Comparison of ENCODE assay signal across 23 cellular contexts in the genomic region with DNA sequence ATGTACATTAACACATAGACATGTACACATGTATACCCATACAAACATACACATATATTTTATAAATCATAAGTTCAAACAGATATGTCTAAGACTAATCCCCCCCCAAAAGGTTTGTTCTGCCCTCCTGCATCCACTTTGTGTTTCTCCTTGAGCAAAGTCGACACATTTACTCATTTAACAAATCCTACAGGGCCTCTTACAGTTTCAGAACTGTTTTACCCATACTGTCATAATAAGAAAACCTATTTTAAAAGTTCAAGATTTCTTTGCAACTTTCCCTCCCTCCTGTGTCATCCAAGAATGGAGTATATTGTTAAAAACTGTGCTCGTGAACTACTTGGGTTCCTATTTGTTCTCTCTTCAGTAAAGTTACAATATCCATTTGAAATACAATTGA.
"Had no signal": no experiment of that assay in that cellular context is flagged by ENCODE, and none has a peak within 500 bp of the region (broad histone marks: within the 10 kb centered on the region; RNA-seq: fewer than 3 reads in every experiment).

No MANE protein-coding gene starts in this region.

- DNase-seq: activated B cell treated with CpG ODN at 0.5 μM for 24 hours; activated CD4-positive, alpha-beta T cell treated with anti-CD3 and anti-CD28 coated beads for 36 hours; activated CD8-positive, alpha-beta memory T cell treated with anti-CD3 and anti-CD28 coated beads, Interleukin-2, amount 10 ng/mL, durations not matched to agents 7 days and 5 days; activated CD8-positive, alpha-beta T cell treated with anti-CD3 and anti-CD28 coated beads, Interleukin-2, amount 10 ng/mL, durations not matched to agents 7 days and 5 days; activated effector memory CD4-positive, alpha-beta T cell treated with Interleukin-2 at 50 U/mL for 16 hours; activated naive CD4-positive, alpha-beta T cell treated with Interleukin-2 at 50 U/mL for 16 hours; activated naive CD8-positive, alpha-beta T cell treated with anti-CD3 and anti-CD28 coated beads for 36 hours; activated T-cell treated with anti-CD3 and anti-CD28 coated beads for 4 hours; adrenal gland; aorta; body of pancreas; effector memory CD8-positive, alpha-beta T cell; head of caudate nucleus; hippocampal formation; left cardiac atrium; left ventricle myocardium superior; ovary; right lobe of liver; stimulated activated CD4-positive, alpha-beta T cell treated with anti-CD3 and anti-CD28 coated beads, Interleukin-2, amount 100 ng/mL, for 48 hours; stimulated activated naive CD8-positive, alpha-beta T cell treated with anti-CD3 and anti-CD28 coated beads, Interleukin-15, Interleukin-2, amounts not matched to agents 100 U/mL and 50 U/mL, for 24 hours; testis; transverse colon; uterus had no signal

- ATAC-seq: activated CD4-positive, alpha-beta T cell treated with anti-CD3 and anti-CD28 coated beads for 36 hours; activated CD8-positive, alpha-beta memory T cell treated with anti-CD3 and anti-CD28 coated beads, Interleukin-2, amount 10 ng/mL, durations not matched to agents 7 days and 5 days; activated CD8-positive, alpha-beta T cell treated with anti-CD3 and anti-CD28 coated beads, Interleukin-2, amount 10 ng/mL, durations not matched to agents 7 days and 5 days; body of pancreas; effector memory CD8-positive, alpha-beta T cell; left cardiac atrium; left ventricle myocardium superior; right lobe of liver; stimulated activated naive CD8-positive, alpha-beta T cell treated with anti-CD3 and anti-CD28 coated beads, Interleukin-15, Interleukin-2, amounts not matched to agents 100 U/mL and 50 U/mL, for 24 hours had no signal
